In genomic region chr19:38162632-38163031, GRCh38 we compare ENCODE assay signal across 28 cellular contexts.
"Had no signal": no experiment of that assay in that cellular context is flagged by ENCODE, and none has a peak within 500 bp of the region (broad histone marks: within the 10 kb centered on the region; RNA-seq: fewer than 3 reads in every experiment).

No MANE protein-coding gene starts in this region.

- H3K9me3 ChIP-seq: thyroid gland had no signal

- H3K27me3 ChIP-seq: brain microvascular endothelial cell, stomach, thyroid gland, upper lobe of left lung, vagina had no signal

- H3K4me3 ChIP-seq: lung, smooth muscle cell, stomach, thyroid gland, upper lobe of left lung, vagina had no signal

- H3K4me1 Mint-ChIP-seq: activated CD4-positive, alpha-beta T cell treated with anti-CD3 and anti-CD28 coated beads, Interleukin-2, amount 10 ng/mL, durations not matched to agents 24 days and 14 days; activated naive CD4-positive, alpha-beta T cell treated with anti-CD3 and anti-CD28 coated beads, Interleukin-2, amount 10 ng/mL, durations not matched to agents 7 days and 5 days; immature natural killer cell; nephron had no signal

- H3K27ac ChIP-seq: brain microvascular endothelial cell, stomach, thyroid gland, upper lobe of left lung, vagina, VCaP had no signal

- H3K9me3 Mint-ChIP-seq: activated CD4-positive, alpha-beta T cell treated with anti-CD3 and anti-CD28 coated beads, Interleukin-2, amount 10 ng/mL, durations not matched to agents 24 days and 14 days had no signal

- ATAC-seq: left lobe of liver; stimulated activated naive B cell treated with anti-CD40 and anti-IgM and Interleukin-4, amounts not matched to agents 10 μg/mL and 1 μg/mL and 100 μg/mL, for 72 hours had no signal

- H3K4me1 ChIP-seq: stomach, thyroid gland, upper lobe of left lung, vagina had no signal

- H3K27me3 Mint-ChIP-seq: activated CD4-positive, alpha-beta memory T cell treated with anti-CD3 and anti-CD28 coated beads for 36 hours; activated CD4-positive, alpha-beta T cell treated with anti-CD3 and anti-CD28 coated beads, Interleukin-2, amount 10 ng/mL, durations not matched to agents 24 days and 14 days; activated naive CD4-positive, alpha-beta T cell treated with anti-CD3 and anti-CD28 coated beads, Interleukin-2, amount 10 ng/mL, durations not matched to agents 7 days and 5 days; stimulated activated naive B cell treated with anti-CD40 and anti-IgM and Interleukin-4, amounts not matched to agents 10 μg/mL and 1 μg/mL and 100 μg/mL, for 72 hours had no signal

- FAIRE-seq: astrocyte, endothelial cell of umbilical vein, TTC549 had no signal

- H3K27ac Mint-ChIP-seq: activated CD4-positive, alpha-beta memory T cell treated with anti-CD3 and anti-CD28 coated beads for 36 hours; activated CD4-positive, alpha-beta T cell treated with anti-CD3 and anti-CD28 coated beads, Interleukin-2, amount 10 ng/mL, durations not matched to agents 24 days and 14 days; activated naive CD4-positive, alpha-beta T cell treated with anti-CD3 and anti-CD28 coated beads, Interleukin-2, amount 10 ng/mL, durations not matched to agents 7 days and 5 days; immature natural killer cell; nephron had no signal

- H3K4me2 ChIP-seq: smooth muscle cell had no signal

- DNase-seq: activated CD4-positive, alpha-beta memory T cell treated with anti-CD3 and anti-CD28 coated beads for 36 hours; activated CD4-positive, alpha-beta T cell treated with anti-CD3 and anti-CD28 coated beads, Interleukin-2, amount 10 ng/mL, durations not matched to agents 24 days and 14 days; activated CD4-positive, CD25-positive, alpha-beta regulatory T cell treated with anti-CD3 and anti-CD28 coated beads, Interleukin-2, amount 50 U/mL, for 72 hours; activated CD8-positive, alpha-beta memory T cell treated with anti-CD3 and anti-CD28 coated beads, Interleukin-2, amount 50 U/mL, for 4 hours; activated gamma-delta T cell; activated naive CD4-positive, alpha-beta T cell treated with anti-CD3 and anti-CD28 coated beads, Interleukin-2, amount 10 ng/mL, durations not matched to agents 7 days and 5 days; activated T-cell treated with anti-CD3 and anti-CD28 coated beads, Interleukin-2, amount 50 U/mL, for 1 hour; amniotic stem cell; brain microvascular endothelial cell; caudate nucleus; head of caudate nucleus; hippocampal formation; immature natural killer cell; posterior cingulate gyrus; stimulated activated CD4-positive, alpha-beta T cell treated with anti-CD3 and anti-CD28 coated beads, Interleukin-2, amount 100 ng/mL, for 24 hours; stimulated activated naive B cell treated with anti-CD40 and anti-IgM and Interleukin-4, amounts not matched to agents 10 μg/mL and 1 μg/mL and 100 μg/mL, for 72 hours; stomach; thyroid gland; upper lobe of left lung had no signal

- H3K4me3 Mint-ChIP-seq: activated CD4-positive, alpha-beta memory T cell treated with anti-CD3 and anti-CD28 coated beads for 36 hours; activated CD4-positive, alpha-beta T cell treated with anti-CD3 and anti-CD28 coated beads, Interleukin-2, amount 10 ng/mL, durations not matched to agents 24 days and 14 days; activated naive CD4-positive, alpha-beta T cell treated with anti-CD3 and anti-CD28 coated beads, Interleukin-2, amount 10 ng/mL, durations not matched to agents 7 days and 5 days; immature natural killer cell; nephron; stimulated activated naive B cell treated with anti-CD40 and anti-IgM and Interleukin-4, amounts not matched to agents 10 μg/mL and 1 μg/mL and 100 μg/mL, for 72 hours had no signal
